Comparison of ENCODE assay signal across 22 cellular contexts in the genomic region with DNA sequence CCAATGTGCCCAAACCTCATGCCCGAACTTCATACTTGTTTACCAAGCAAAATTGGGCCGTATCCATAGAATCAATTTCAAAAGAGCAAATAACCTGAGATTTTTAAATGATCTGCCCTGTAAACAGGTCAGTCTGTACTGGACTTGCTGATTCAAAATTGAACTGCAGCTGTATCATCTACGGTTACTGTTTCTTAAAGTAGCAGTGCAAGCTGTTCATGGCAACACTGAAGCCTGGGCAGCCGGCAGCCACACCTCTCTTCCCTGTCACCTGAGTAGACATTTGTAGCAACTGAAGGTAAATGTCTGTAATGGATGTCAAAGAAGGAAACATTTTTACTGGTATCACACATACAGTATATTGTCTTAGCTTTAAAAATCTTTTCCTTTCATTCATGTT. TPM values are rescaled to one million over a fixed set of nuclear protein-coding genes. Genes with fewer than 3 reads are reported as not detected.
A peak's percentile ranks its signal among the peaks of the same experiment; 100 is the strongest.
DNase-seq lines count a peak whose midpoint lies in the region; ATAC-seq and TF ChIP-seq lines count a peak whose summit lies in the region.
"Had no signal": no experiment of that assay in that cellular context is flagged by ENCODE, and none has a peak within 500 bp of the region (broad histone marks: within the 10 kb centered on the region; RNA-seq: fewer than 3 reads in every experiment).

No MANE protein-coding gene starts in this region.

- H3K4me3 Mint-ChIP-seq in activated naive CD8-positive, alpha-beta T cell = no peak overlapping the region
- H3K4me3 Mint-ChIP-seq in activated naive CD8-positive, alpha-beta T cell treated with anti-CD3 and anti-CD28 coated beads, Interleukin-2, amount 50 U/mL, for 24 hours = no peak overlapping the region
- no peak overlapping the region for H3K4me3 Mint-ChIP-seq in effector memory CD8-positive, alpha-beta T cell
- H3K4me3 Mint-ChIP-seq: IgD-negative memory B cell had no signal

- no peaks in the 10 kb centered on the region for H3K9me3 ChIP-seq in hepatocyte (ENCODE audit: low read depth)
- H3K9me3 ChIP-seq: BLaER1 had no signal

- ATAC-seq in activated naive CD8-positive, alpha-beta T cell treated with anti-CD3 and anti-CD28 coated beads, Interleukin-2, amount 50 U/mL, for 24 hours = no peak
- no peak for ATAC-seq in effector memory CD8-positive, alpha-beta T cell (replicated peaks)
- ATAC-seq in HG03378 (IDR thresholded peaks at IDR 0.05; ENCODE audit: unreplicated experiment) (no peak), left colon (no peak)
- ATAC-seq: Panc1, SK-N-SH treated with all-trans-retinoic acid at 6 μM for 48 hours had no signal

- no peaks in the 10 kb centered on the region for H3K36me3 ChIP-seq in hepatocyte (replicated peaks; ENCODE audit: insufficient read depth, low read depth)
- H3K36me3 ChIP-seq: BLaER1 had no signal

- H3K79me2 ChIP-seq in hepatocyte = no peaks in the 10 kb centered on the region

- no peaks in the 10 kb centered on the region for H4K20me1 ChIP-seq in hepatocyte (ENCODE audit: insufficient read depth, poor library complexity, severe bottlenecking)
- H4K20me1 ChIP-seq: BLaER1 had no signal

- intact Hi-C loops in left colon (cut with DNase I, micrococcal nuclease) = no loop called here

- no peak overlapping the region for H3K4me3 ChIP-seq in hepatocyte
- H3K4me3 ChIP-seq: BLaER1 had no signal

- WGBS in hepatocyte (ENCODE audit: low lambda C conversion rate, missing lambda C conversion rate) = 93% methylated on average over 4 of the region's 4 CpGs

- no peaks in the 10 kb centered on the region for H3K9me3 Mint-ChIP-seq in activated naive CD8-positive, alpha-beta T cell (ENCODE audit: low read depth)
- H3K9me3 Mint-ChIP-seq in activated naive CD8-positive, alpha-beta T cell treated with anti-CD3 and anti-CD28 coated beads, Interleukin-2, amount 50 U/mL, for 24 hours = no peaks in the 10 kb centered on the region
- H3K9me3 Mint-ChIP-seq in effector memory CD8-positive, alpha-beta T cell = no peaks in the 10 kb centered on the region
- H3K9me3 Mint-ChIP-seq: IgD-negative memory B cell had no signal

- H3K36me3 Mint-ChIP-seq in activated naive CD8-positive, alpha-beta T cell = peaks cover 4% of the 10 kb centered on the region
- no peaks in the 10 kb centered on the region for H3K36me3 Mint-ChIP-seq in activated naive CD8-positive, alpha-beta T cell treated with anti-CD3 and anti-CD28 coated beads, Interleukin-2, amount 50 U/mL, for 24 hours (ENCODE audit: low read depth)
- peaks cover 22% of the 10 kb centered on the region for H3K36me3 Mint-ChIP-seq in effector memory CD8-positive, alpha-beta T cell (ENCODE audit: insufficient read depth)

- no peaks in the 10 kb centered on the region for H3K27me3 ChIP-seq in hepatocyte
- H3K27me3 ChIP-seq: BLaER1 had no signal

- peak overlapping the region; percentile 77 for H3K27ac Mint-ChIP-seq in activated naive CD8-positive, alpha-beta T cell
- H3K27ac Mint-ChIP-seq in activated naive CD8-positive, alpha-beta T cell treated with anti-CD3 and anti-CD28 coated beads, Interleukin-2, amount 50 U/mL, for 24 hours = no peak overlapping the region
- peak overlapping the region; percentile 45 to 47 for H3K27ac Mint-ChIP-seq in effector memory CD8-positive, alpha-beta T cell
- H3K27ac Mint-ChIP-seq: IgD-negative memory B cell had no signal

- no peaks in the 10 kb centered on the region for H3K4me1 ChIP-seq in hepatocyte (ENCODE audit: insufficient read depth)
- H3K4me1 ChIP-seq: BLaER1 had no signal

- no peak overlapping the region for H3K4me2 ChIP-seq in hepatocyte
- H3K4me2 ChIP-seq: BLaER1 had no signal

- no peaks in the 10 kb centered on the region for H3K27me3 Mint-ChIP-seq in activated naive CD8-positive, alpha-beta T cell
- no peaks in the 10 kb centered on the region for H3K27me3 Mint-ChIP-seq in activated naive CD8-positive, alpha-beta T cell treated with anti-CD3 and anti-CD28 coated beads, Interleukin-2, amount 50 U/mL, for 24 hours
- no peaks in the 10 kb centered on the region for H3K27me3 Mint-ChIP-seq in effector memory CD8-positive, alpha-beta T cell

- no peaks in the 10 kb centered on the region for H3K9me2 ChIP-seq in hepatocyte (replicated peaks; ENCODE audit: insufficient read depth)

- DNase-seq in NCI-H2107 treated with DMSO at 0.1 percent for 48 hours (lab: John Stamatoyannopoulos, UW; ENCODE audit: unreplicated experiment) (peak; percentile 25), NCI-H2107 (lab: John Stamatoyannopoulos, UW) (no peak), hepatocyte (ENCODE audit: low spot score) (no peak), left colon (no peak)
- DNase-seq in activated naive CD8-positive, alpha-beta T cell treated with anti-CD3 and anti-CD28 coated beads, Interleukin-2, amount 50 U/mL, for 24 hours = no peak
- no peak for DNase-seq in effector memory CD8-positive, alpha-beta T cell
- DNase-seq: ACHN; DMS79; NCI-H1105; NCI-H146; NCI-H2029 treated with DMSO at 0.1 percent for 48 hours; NCI-H2227 treated with DMSO at 0.1 percent for 48 hours; NCI-H510A; NK-92 treated with Interleukin-12 subunit alpha and Interleukin-12 subunit beta, amount 100 ng/mL, for 24 hours; SIG-M5 had no signal

- H3K4me1 Mint-ChIP-seq in activated naive CD8-positive, alpha-beta T cell (ENCODE audit: low read depth) = peaks cover 88% of the 10 kb centered on the region
- peaks cover 68% of the 10 kb centered on the region for H3K4me1 Mint-ChIP-seq in activated naive CD8-positive, alpha-beta T cell treated with anti-CD3 and anti-CD28 coated beads, Interleukin-2, amount 50 U/mL, for 24 hours
- H3K4me1 Mint-ChIP-seq in effector memory CD8-positive, alpha-beta T cell (ENCODE audit: low read depth in 2 of 2) = peaks cover 72 to 76% of the 10 kb centered on the region in 2 donors

- no peak overlapping the region for H3K27ac ChIP-seq in hepatocyte
- H3K27ac ChIP-seq: 22Rv1, BLaER1 had no signal

- H2AFZ ChIP-seq in hepatocyte = no peak overlapping the region

- no peak for TF ChIP-seq CTCF in hepatocyte (IDR thresholded peaks at IDR 0.05; ENCODE audit: poor library complexity)

RNA-seq across cellular contexts. Expression of a gene that starts 10.6 kb away (rescaled TPM):
- total RNA-seq in hepatocyte = 4.1 and 5.4 TPM in 2 replicates
- 6.6 and 7.4 TPM in 2 replicates for polyA plus RNA-seq in hepatocyte
- total RNA-seq in left colon = 10 to 100 TPM; 43.1 to 49.4 TPM

RNA-seq across cellular contexts. Expression of a gene that starts 39.1 kb away (rescaled TPM):
- 1.4 and 3.1 TPM in 2 replicates for total RNA-seq in hepatocyte
- polyA plus RNA-seq in hepatocyte = 2.2 and 2.9 TPM in 2 replicates
- under 1 TPM; 0.49 to 0.70 TPM for total RNA-seq in left colon
